14 cellular contexts compared by ENCODE assay signal in genomic region chr7:99146979-99147378, GRCh38. TPM values are rescaled to one million over a fixed set of nuclear protein-coding genes. Genes with fewer than 3 reads are reported as not detected.
DNase-seq lines count a peak whose midpoint lies in the region; TF ChIP-seq lines count a peak whose summit lies in the region.
"Had no signal": no experiment of that assay in that cellular context is flagged by ENCODE, and none has a peak within 500 bp of the region (broad histone marks: within the 10 kb centered on the region; RNA-seq: fewer than 3 reads in every experiment).

No MANE protein-coding gene starts in this region.

- H3K4me1 ChIP-seq in breast epithelium: no peaks in the 10 kb centered on the region

- DNase-seq in DMS53 (lab: John Stamatoyannopoulos, UW) (peak; percentile 77), DMS53 treated with DMSO at 0.1 percent for 48 hours (lab: John Stamatoyannopoulos, UW; ENCODE audit: unreplicated experiment) (no peak), NCI-H774 (lab: John Stamatoyannopoulos, UW) (peak; percentile 9), foreskin fibroblast (no peak), NAMALWA (ENCODE audit: low spot score) (no peak), breast epithelium (ENCODE audit: low spot score in 2 of 2) (no peak), cerebellar cortex (ENCODE audit: low spot score) (no peak)
- DNase-seq: AML-193; CD4-positive, CD25-positive, alpha-beta regulatory T cell; GM23248; H7 had no signal

- no peak overlapping the region for H3K27ac ChIP-seq in breast epithelium
- H3K27ac ChIP-seq: 22Rv1; BLaER1 treated with 17β-estradiol and CSF1 and Interleukin-3, amounts not matched to agents 10 nM and 100 nM; GM23248 had no signal

- intact Hi-C loops in breast epithelium (cut with DNase I; ENCODE audit: low total_unique reads): no loop called here

- H3K9me3 ChIP-seq in breast epithelium: no peaks in the 10 kb centered on the region

- TF ChIP-seq POLR2A in breast epithelium (IDR thresholded peaks at IDR 0.05): no peak

- H3K36me3 Mint-ChIP-seq in nephron (ENCODE audit: low read depth): no peaks in the 10 kb centered on the region
- H3K36me3 Mint-ChIP-seq: CD4-positive, CD25-positive, alpha-beta regulatory T cell had no signal

- no peaks in the 10 kb centered on the region for H3K9me3 Mint-ChIP-seq in nephron

- no peaks in the 10 kb centered on the region for H3K27me3 Mint-ChIP-seq in nephron (ENCODE audit: low read depth)

- H3K4me3 Mint-ChIP-seq in nephron: peak overlapping the region; percentile 34 to 75 (median 56)

- H3K27me3 ChIP-seq in breast epithelium: no peaks in the 10 kb centered on the region
- H3K27me3 ChIP-seq: BLaER1 treated with 17β-estradiol and CSF1 and Interleukin-3, amounts not matched to agents 10 nM and 100 nM had no signal

- no peak for TF ChIP-seq CTCF in nephron (IDR thresholded peaks at IDR 0.05; ENCODE audit: unreplicated experiment in 3 of 3)
- TF ChIP-seq CTCF in foreskin fibroblast (IDR thresholded peaks at IDR 0.05; ENCODE audit: low read depth, low read length): no peak
- TF ChIP-seq CTCF in breast epithelium (IDR thresholded peaks at IDR 0.05): no peak

- H3K36me3 ChIP-seq in breast epithelium: no peaks in the 10 kb centered on the region

- H3K4me1 Mint-ChIP-seq in nephron: peaks cover 19% of the 10 kb centered on the region

- H3K4me3 ChIP-seq in foreskin fibroblast (ENCODE audit: low read depth in 1 of 2, low read length in 2 of 2) (no peak overlapping the region), breast epithelium (no peak overlapping the region)
- H3K4me3 ChIP-seq: BLaER1 treated with 17β-estradiol and CSF1 and Interleukin-3, amounts not matched to agents 10 nM and 100 nM; GM23248 had no signal

- no peak overlapping the region for H3K27ac Mint-ChIP-seq in nephron

RNA-seq across cellular contexts. Expression of gene SMURF1, which starts 3.1 kb away (rescaled TPM):
- 10 to 100 TPM; 20.2 to 28.7 (median 25.9) TPM for total RNA-seq in breast epithelium

Comparison
In these comparisons a context has a peak if more than half of its experiments do, and no peak if none do; other contexts are left out.
1. DNase-seq: peak in DMS53 (single experiment) and NCI-H774 (single experiment); none in DMS53 treated with DMSO at 0.1 percent for 48 hours (single experiment), foreskin fibroblast (0 of 2), NAMALWA (single experiment), breast epithelium (0 of 2) and cerebellar cortex (single experiment).